Comparison of ENCODE assay signal across 12 cellular contexts in genomic region chr5:67195406-67196275, GRCh38. TPM values are rescaled to one million over a fixed set of nuclear protein-coding genes. Genes with fewer than 3 reads are reported as not detected.
DNase-seq lines count a peak whose midpoint lies in the region; ATAC-seq lines count a peak whose summit lies in the region.
"Had no signal": no experiment of that assay in that cellular context is flagged by ENCODE, and none has a peak within 500 bp of the region (broad histone marks: within the 10 kb centered on the region; RNA-seq: fewer than 3 reads in every experiment).

No MANE protein-coding gene starts in this region.

- ATAC-seq in GM18909 (IDR thresholded peaks at IDR 0.05; ENCODE audit: poor library complexity, unreplicated experiment) = peak; percentile 37
- peak; percentile 15 for ATAC-seq in esophagus mucosa
- ATAC-seq: activated T-cell treated with anti-CD3 and anti-CD28 coated beads, Interleukin-2, amount 50 U/mL, for 72 hours had no signal

- DNase-seq in CD1c-positive myeloid dendritic cell (ENCODE audit: extremely low spot score) = peak; percentile 37
- peak; percentile 51 for DNase-seq in NAMALWA (ENCODE audit: low spot score)
- DNase-seq in GOT3 (lab: John Stamatoyannopoulos, UW) = no peak
- no peak for DNase-seq in NCI-H1694 treated with DMSO at 0.1 percent for 48 hours (lab: John Stamatoyannopoulos, UW)
- no peak for DNase-seq in activated naive CD4-positive, alpha-beta T cell treated with anti-CD3 and anti-CD28 coated beads, Interleukin-2, amount 50 U/mL, for 16 hours
- DNase-seq in COLO829 (ENCODE audit: low spot score) = no peak
- DNase-seq: activated T-cell treated with anti-CD3 and anti-CD28 coated beads, Interleukin-2, amount 50 U/mL, for 72 hours; CD4-positive, alpha-beta memory T cell; NCI-H2081; stimulated activated CD4-positive, alpha-beta T cell treated with anti-CD3 and anti-CD28 coated beads, Interleukin-2, amount 100 ng/mL, for 24 hours had no signal

RNA-seq across cellular contexts. Expression of gene CD180, which starts 1.0 kb away (rescaled TPM):
- 0.24 TPM for total RNA-seq in esophagus mucosa

Comparison
In these comparisons a context has a peak if more than half of its experiments do, and no peak if none do; other contexts are left out.
1. DNase-seq: peak in CD1c-positive myeloid dendritic cell (single experiment) and NAMALWA (single experiment); none in GOT3 (single experiment), NCI-H1694 treated with DMSO at 0.1 percent for 48 hours (single experiment), activated naive CD4-positive, alpha-beta T cell treated with anti-CD3 and anti-CD28 coated beads, Interleukin-2, amount 50 U/mL, for 16 hours (single experiment) and COLO829 (single experiment).